1 cellular context compared by ENCODE assay signal in the genomic region with DNA sequence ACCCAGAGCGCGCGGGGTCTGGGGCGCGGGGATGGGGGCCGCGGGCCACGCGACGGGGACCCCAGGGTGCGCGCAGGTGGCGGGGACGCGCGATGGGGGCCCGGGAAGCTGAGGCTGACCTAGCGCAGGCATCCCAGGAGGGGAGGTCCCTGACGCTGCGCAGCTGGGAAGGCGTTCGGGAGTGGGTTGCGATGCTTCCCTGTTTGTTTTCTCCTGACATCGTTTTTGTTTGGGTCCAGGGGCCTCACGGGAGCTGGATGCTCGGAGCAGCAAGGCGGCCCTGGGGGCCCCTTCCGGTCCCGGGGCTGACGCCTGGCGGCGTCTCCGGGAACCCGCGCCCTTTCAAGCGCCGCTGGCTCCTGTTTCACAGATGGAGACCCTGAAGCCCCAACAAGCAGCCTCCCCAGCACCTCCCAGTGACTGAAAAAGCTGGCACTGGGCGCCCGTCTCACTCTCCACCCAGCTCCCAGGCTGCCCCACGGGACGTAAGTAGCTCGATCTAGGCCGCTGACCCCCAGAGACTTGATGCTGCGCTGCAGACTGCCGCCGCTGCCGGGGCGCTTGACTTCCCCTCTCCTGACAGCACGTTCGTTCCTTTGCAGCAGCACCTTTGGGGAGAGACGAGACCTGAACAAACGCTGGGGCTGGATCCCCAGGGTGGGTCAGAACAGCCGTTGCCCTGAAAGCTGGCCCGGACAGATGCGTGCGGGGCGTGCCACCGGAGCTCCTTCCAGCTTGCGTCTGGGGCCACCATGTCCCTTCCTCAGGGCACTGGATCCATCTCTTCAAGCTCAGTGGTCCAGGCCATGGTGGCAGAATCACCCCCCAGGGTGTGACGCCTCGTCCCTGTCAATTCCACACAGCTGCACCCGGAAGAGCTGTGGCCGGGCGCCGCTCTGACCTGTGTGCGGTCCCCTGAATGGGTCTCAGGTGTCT.
TF ChIP-seq lines count a peak whose summit lies in the region.

No MANE protein-coding gene starts in this region.

TF ChIP-seq in A549, 52 proteins besides CTCF, POLR2A, EP300 and RAD21:
- 0 out of 2 replicates have a peak, but pooled peaks have one; percentile 32 for TF ChIP-seq PHF8 (IDR thresholded peaks at IDR 0.05; ENCODE audit: borderline replicate concordance, low read depth)
- TF ChIP-seq, protein P1, sequence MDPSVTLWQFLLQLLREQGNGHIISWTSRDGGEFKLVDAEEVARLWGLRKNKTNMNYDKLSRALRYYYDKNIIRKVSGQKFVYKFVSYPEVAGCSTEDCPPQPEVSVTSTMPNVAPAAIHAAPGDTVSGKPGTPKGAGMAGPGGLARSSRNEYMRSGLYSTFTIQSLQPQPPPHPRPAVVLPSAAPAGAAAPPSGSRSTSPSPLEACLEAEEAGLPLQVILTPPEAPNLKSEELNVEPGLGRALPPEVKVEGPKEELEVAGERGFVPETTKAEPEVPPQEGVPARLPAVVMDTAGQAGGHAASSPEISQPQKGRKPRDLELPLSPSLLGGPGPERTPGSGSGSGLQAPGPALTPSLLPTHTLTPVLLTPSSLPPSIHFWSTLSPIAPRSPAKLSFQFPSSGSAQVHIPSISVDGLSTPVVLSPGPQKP (IDR thresholded peaks at IDR 0.05; ENCODE audit: low read depth, low read length) = no peak
